ENCODE assay signal across 8 cellular contexts in genomic region chr7:6705959-6706665, GRCh38. TPM values are rescaled to one million over a fixed set of nuclear protein-coding genes. Genes with fewer than 3 reads are reported as not detected.
DNase-seq lines count a peak whose midpoint lies in the region; ATAC-seq lines count a peak whose summit lies in the region.

No MANE protein-coding gene starts in this region.

- H3K4me3 ChIP-seq in endocrine pancreas (ENCODE audit: control insufficient read depth, insufficient read depth, low read length) (peak overlapping the region; percentile 86), mucosa of rectum (ENCODE audit: low read length in 2 of 2) (peak overlapping the region; percentile 78 to 96)

- peak overlapping the region; percentile 87 to 98 (median 94) for H3K4me3 Mint-ChIP-seq in IgD-negative memory B cell
- peak overlapping the region; percentile 96 for H3K4me3 Mint-ChIP-seq in activated CD4-positive, alpha-beta T cell treated with anti-CD3 and anti-CD28 coated beads, Interleukin-2, amount 10 ng/mL, durations not matched to agents 24 days and 14 days

- intact Hi-C loops in activated CD4-positive, alpha-beta T cell treated with anti-CD3 and anti-CD28 coated beads, Interleukin-2, amount 10 ng/mL, durations not matched to agents 24 days and 14 days (cut with micrococcal nuclease): loop anchor here (2.0 kb wide), 2 partner anchors 69 to 115 kb away; partner anchors contain the start of genes INTS15 and ZNF316

- no peaks in the 10 kb centered on the region for H3K27me3 ChIP-seq in endocrine pancreas (ENCODE audit: control insufficient read depth, insufficient read depth, low read length)
- peaks cover 0 to 5% of the 10 kb centered on the region in 2 donors for H3K27me3 ChIP-seq in mucosa of rectum (ENCODE audit: control insufficient read depth in 2 of 2, insufficient read depth in 2 of 2, low read length in 2 of 2)

- DNase-seq in GF-D8 (lab: John Stamatoyannopoulos, UW): peak; percentile 45
- peak; percentile 82 for DNase-seq in activated CD4-positive, alpha-beta T cell treated with anti-CD3 and anti-CD28 coated beads, Interleukin-2, amount 10 ng/mL, durations not matched to agents 24 days and 14 days
- DNase-seq in substantia nigra (lab: John Stamatoyannopoulos, UW): peak in 14 of 49 donors; percentile 25 to 51 (median 36)
- no peak for DNase-seq in NCI-H1092 treated with DMSO at 0.1 percent for 48 hours (lab: John Stamatoyannopoulos, UW)

- peak overlapping the region; percentile 84 to 97 (median 86) for H3K27ac Mint-ChIP-seq in IgD-negative memory B cell
- H3K27ac Mint-ChIP-seq in activated CD4-positive, alpha-beta T cell treated with anti-CD3 and anti-CD28 coated beads, Interleukin-2, amount 10 ng/mL, durations not matched to agents 24 days and 14 days: peak overlapping the region; percentile 91

- peaks cover 0 to 4% (median 2%) of the 10 kb centered on the region in 3 donors for H3K9me3 Mint-ChIP-seq in IgD-negative memory B cell
- peaks cover 45% of the 10 kb centered on the region for H3K9me3 Mint-ChIP-seq in activated CD4-positive, alpha-beta T cell treated with anti-CD3 and anti-CD28 coated beads, Interleukin-2, amount 10 ng/mL, durations not matched to agents 24 days and 14 days

- H3K9ac ChIP-seq in endocrine pancreas (ENCODE audit: control insufficient read depth, insufficient read depth, low read length) (peak overlapping the region; percentile 87), mucosa of rectum (ENCODE audit: low read depth in 1 of 2, low read length in 2 of 2) (peak overlapping the region; percentile 82 to 88)

- H3K9me3 ChIP-seq in endocrine pancreas (ENCODE audit: control insufficient read depth, low read length) (no peaks in the 10 kb centered on the region), mucosa of rectum (ENCODE audit: control insufficient read depth in 2 of 2, low read length in 2 of 2) (peaks cover 2 to 6% of the 10 kb centered on the region in 2 donors)

- ATAC-seq in GM21723 (IDR thresholded peaks at IDR 0.05; ENCODE audit: unreplicated experiment): peak; percentile 44

- no peaks in the 10 kb centered on the region for H3K27me3 Mint-ChIP-seq in IgD-negative memory B cell
- H3K27me3 Mint-ChIP-seq in activated CD4-positive, alpha-beta T cell treated with anti-CD3 and anti-CD28 coated beads, Interleukin-2, amount 10 ng/mL, durations not matched to agents 24 days and 14 days: no peaks in the 10 kb centered on the region

- H3K36me3 ChIP-seq in endocrine pancreas (ENCODE audit: control insufficient read depth, insufficient read depth, low read length) (peaks cover 21% of the 10 kb centered on the region), mucosa of rectum (ENCODE audit: control insufficient read depth in 2 of 2, insufficient read depth in 2 of 2, low read length in 2 of 2) (peaks cover 20 to 28% of the 10 kb centered on the region in 2 donors)

- H3K4me1 ChIP-seq in endocrine pancreas (ENCODE audit: control insufficient read depth, insufficient read depth, low read length) (no peaks in the 10 kb centered on the region), mucosa of rectum (ENCODE audit: control insufficient read depth in 2 of 2, insufficient read depth in 2 of 2, low read length in 2 of 2) (peaks cover 0 to 7% of the 10 kb centered on the region in 2 donors)

- H3K27ac ChIP-seq in mucosa of rectum (ENCODE audit: low read depth in 2 of 2, low read length in 2 of 2) (peak overlapping the region; percentile 78 to 82), substantia nigra (ENCODE audit: low read depth, low read length, poor library complexity, severe bottlenecking) (peak overlapping the region; percentile 77)

- H3K36me3 Mint-ChIP-seq in IgD-negative memory B cell: peaks cover 13% of the 10 kb centered on the region
- H3K36me3 Mint-ChIP-seq in activated CD4-positive, alpha-beta T cell treated with anti-CD3 and anti-CD28 coated beads, Interleukin-2, amount 10 ng/mL, durations not matched to agents 24 days and 14 days (ENCODE audit: low read depth): peaks cover 53% of the 10 kb centered on the region

- H3K4me1 Mint-ChIP-seq in IgD-negative memory B cell: peaks cover 27 to 38% (median 32%) of the 10 kb centered on the region in 3 donors
- H3K4me1 Mint-ChIP-seq in activated CD4-positive, alpha-beta T cell treated with anti-CD3 and anti-CD28 coated beads, Interleukin-2, amount 10 ng/mL, durations not matched to agents 24 days and 14 days: peaks cover 35% of the 10 kb centered on the region

RNA-seq across cellular contexts. Expression of gene ZNF12, which starts 0.6 kb away (rescaled TPM):
- polyA plus RNA-seq in IgD-negative memory B cell: 27.8 TPM
- 17.9 and 22.8 TPM in 2 replicates for total RNA-seq in activated CD4-positive, alpha-beta T cell treated with anti-CD3 and anti-CD28 coated beads, Interleukin-2, amount 10 ng/mL, durations not matched to agents 24 days and 14 days

RNA-seq across cellular contexts. Expression of gene RSPH10B2, which starts 47.8 kb away (rescaled TPM):
- not detected for polyA plus RNA-seq in IgD-negative memory B cell
- 0.58 and 0.59 TPM in 2 replicates for total RNA-seq in activated CD4-positive, alpha-beta T cell treated with anti-CD3 and anti-CD28 coated beads, Interleukin-2, amount 10 ng/mL, durations not matched to agents 24 days and 14 days
